1 cellular context compared by ENCODE assay signal in genomic region chr2:190858817-190859216, GRCh38.
TF ChIP-seq lines count a peak whose summit lies in the region.

No MANE protein-coding gene starts in this region.

TF ChIP-seq in GM23338, 12 proteins besides CTCF, POLR2A, EP300 and RAD21 (continued from another document):
- no peak for TF ChIP-seq REST (IDR thresholded peaks at IDR 0.05; ENCODE audit: unreplicated experiment)
TF ChIP-seq in GM23338: peak in this region for 0.
